Comparison of ENCODE assay signal across 30 cellular contexts in the genomic region with DNA sequence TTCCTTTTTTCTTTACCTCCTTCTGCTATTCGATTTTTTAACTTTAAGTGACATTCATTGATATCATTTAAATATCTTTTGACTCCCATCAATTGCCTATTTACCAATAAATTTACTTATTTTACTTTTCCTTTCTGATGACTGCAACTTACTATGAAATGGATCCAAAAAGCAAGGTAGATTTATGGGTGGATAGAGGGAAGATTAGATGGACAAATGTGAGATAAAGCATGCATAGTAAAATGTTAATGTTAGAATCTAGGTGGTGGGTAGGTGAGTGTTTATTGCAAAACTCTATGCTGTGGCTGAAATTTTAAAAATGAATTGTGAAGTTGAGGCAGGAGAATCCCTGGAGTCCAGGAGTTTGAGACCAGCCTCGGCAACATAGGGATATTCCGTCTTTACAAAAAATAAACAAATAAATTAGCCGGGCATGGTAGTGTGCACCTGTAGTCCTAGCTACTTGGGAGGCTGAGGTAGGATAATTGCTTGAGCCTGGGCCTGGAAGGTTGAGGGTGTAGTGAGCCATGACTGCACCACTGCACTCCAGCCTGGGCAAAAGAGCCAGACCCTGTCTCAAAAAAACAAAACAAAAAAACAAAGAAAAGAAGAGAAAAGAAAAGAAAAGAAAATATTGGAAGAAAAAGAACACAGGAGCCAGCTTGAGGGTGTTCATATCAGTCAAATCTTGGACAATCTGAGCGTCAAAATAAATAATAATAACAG.
"Had no signal": no experiment of that assay in that cellular context is flagged by ENCODE, and none has a peak within 500 bp of the region (broad histone marks: within the 10 kb centered on the region; RNA-seq: fewer than 3 reads in every experiment).

No MANE protein-coding gene starts in this region.

- H3K9me3 Mint-ChIP-seq: activated CD4-positive, alpha-beta memory T cell treated with anti-CD3 and anti-CD28 coated beads for 36 hours; activated T-cell treated with anti-CD3 and anti-CD28 coated beads, Interleukin-2, amount 50 U/mL, for 24 hours; effector memory CD8-positive, alpha-beta T cell; stimulated activated effector memory CD8-positive, alpha-beta T cell treated with anti-CD3 and anti-CD28 coated beads, Interleukin-12 subunit alpha, Interleukin-12 subunit beta, amount 100 ng/mL, for 72 hours; stimulated activated naive CD8-positive, alpha-beta T cell treated with anti-CD3 and anti-CD28 coated beads, Interleukin-15, amount 100 ng/mL, for 72 hours; type B pancreatic cell had no signal

- H3K9me3 ChIP-seq: esophagus muscularis mucosa, ovary, uterus had no signal

- H3K36me3 ChIP-seq: brain microvascular endothelial cell, esophagus muscularis mucosa, ovary, uterus had no signal

- H3K27ac Mint-ChIP-seq: activated CD4-positive, alpha-beta memory T cell treated with anti-CD3 and anti-CD28 coated beads for 36 hours; activated T-cell treated with anti-CD3 and anti-CD28 coated beads, Interleukin-2, amount 50 U/mL, for 24 hours; effector memory CD8-positive, alpha-beta T cell; progenitor cell of endocrine pancreas; stimulated activated effector memory CD8-positive, alpha-beta T cell treated with anti-CD3 and anti-CD28 coated beads, Interleukin-12 subunit alpha, Interleukin-12 subunit beta, amount 100 ng/mL, for 72 hours; stimulated activated naive CD8-positive, alpha-beta T cell treated with anti-CD3 and anti-CD28 coated beads, Interleukin-15, amount 100 ng/mL, for 72 hours; type B pancreatic cell had no signal

- H3K4me3 Mint-ChIP-seq: activated CD4-positive, alpha-beta memory T cell treated with anti-CD3 and anti-CD28 coated beads for 36 hours; activated T-cell treated with anti-CD3 and anti-CD28 coated beads, Interleukin-2, amount 50 U/mL, for 24 hours; effector memory CD8-positive, alpha-beta T cell; stimulated activated effector memory CD8-positive, alpha-beta T cell treated with anti-CD3 and anti-CD28 coated beads, Interleukin-12 subunit alpha, Interleukin-12 subunit beta, amount 100 ng/mL, for 72 hours; stimulated activated naive CD8-positive, alpha-beta T cell treated with anti-CD3 and anti-CD28 coated beads, Interleukin-15, amount 100 ng/mL, for 72 hours; type B pancreatic cell had no signal

- H3K27ac ChIP-seq: brain microvascular endothelial cell, esophagus muscularis mucosa, ovary, skin epidermis, uterus, VCaP had no signal

- H3K4me1 ChIP-seq: uterus had no signal

- ATAC-seq: left ventricle myocardium superior, sciatic nerve had no signal

- FAIRE-seq: astrocyte, TTC549 had no signal

- H3K27me3 ChIP-seq: brain microvascular endothelial cell, esophagus muscularis mucosa, ovary, uterus had no signal

- DNase-seq: activated CD8-positive, alpha-beta memory T cell treated with anti-CD3 and anti-CD28 coated beads, Interleukin-2, amount 50 U/mL, for 4 hours; activated gamma-delta T cell treated with Interleukin-2 at 50 U/mL for 16 hours; activated naive CD4-positive, alpha-beta T cell treated with anti-CD3 and anti-CD28 coated beads, Interleukin-2, amount 50 U/mL, for 16 hours; activated T-cell treated with anti-CD3 and anti-CD28 coated beads, Interleukin-2, amount 50 U/mL, for 24 hours; amniotic stem cell; caudate nucleus; cortex of kidney; effector memory CD8-positive, alpha-beta T cell; foreskin melanocyte; left cardiac atrium; left ventricle myocardium superior; ovary; retina; stimulated activated CD4-positive, alpha-beta T cell treated with anti-CD3 and anti-CD28 coated beads, Interleukin-12 subunit alpha, Interleukin-12 subunit beta, amount 100 ng/mL, for 4 hours; stimulated activated CD4-positive, alpha-beta T cell treated with anti-CD3 and anti-CD28 coated beads, Interleukin-4, amount 100 ng/mL, for 24 hours; stimulated activated naive CD8-positive, alpha-beta T cell treated with anti-CD3 and anti-CD28 coated beads, Interleukin-15, amount 100 ng/mL, for 72 hours; substantia nigra; T-helper 9 cell; uterus had no signal

- H3K36me3 Mint-ChIP-seq: activated CD4-positive, alpha-beta memory T cell treated with anti-CD3 and anti-CD28 coated beads for 36 hours; stimulated activated effector memory CD8-positive, alpha-beta T cell treated with anti-CD3 and anti-CD28 coated beads, Interleukin-12 subunit alpha, Interleukin-12 subunit beta, amount 100 ng/mL, for 72 hours; type B pancreatic cell had no signal

- H3K4me3 ChIP-seq: esophagus muscularis mucosa, ovary, skin epidermis, uterus had no signal
